In genomic region chrX:115563633-115564182, GRCh38 we compare ENCODE assay signal across 13 cellular contexts. TPM values are rescaled to one million over a fixed set of nuclear protein-coding genes. Genes with fewer than 3 reads are reported as not detected.
DNase-seq lines count a peak whose midpoint lies in the region; ATAC-seq and TF ChIP-seq lines count a peak whose summit lies in the region.
"Had no signal": no experiment of that assay in that cellular context is flagged by ENCODE, and none has a peak within 500 bp of the region (broad histone marks: within the 10 kb centered on the region; RNA-seq: fewer than 3 reads in every experiment).

No MANE protein-coding gene starts in this region.

- H3K27me3 ChIP-seq in GM23248 (replicated peaks; ENCODE audit: insufficient read depth) (no peaks in the 10 kb centered on the region), OCI-LY3 (ENCODE audit: low read depth, low read length) (no peaks in the 10 kb centered on the region), psoas muscle (ENCODE audit: insufficient read depth in 3 of 3, low read length in 2 of 3) (peaks cover 0 to 79% (median 0%) of the 10 kb centered on the region in 3 donors)
- no peaks in the 10 kb centered on the region for H3K27me3 ChIP-seq in CD8-positive, alpha-beta T cell (ENCODE audit: insufficient read depth, low read length)

- H3K9ac ChIP-seq in GM23248 (peak overlapping the region; percentile 93), OCI-LY3 (ENCODE audit: low read length) (no peak overlapping the region)

- TF ChIP-seq CTCF in OCI-LY3 (IDR thresholded peaks at IDR 0.05; ENCODE audit: low read depth, low read length) (peak; percentile 30), fibroblast of pulmonary artery (IDR thresholded peaks at IDR 0.05; ENCODE audit: low read length, missing control alignments) (no peak), psoas muscle (IDR thresholded peaks at IDR 0.05) (no peak)
- TF ChIP-seq CTCF in CD8-positive, alpha-beta T cell (IDR thresholded peaks at IDR 0.05) = no peak

- H3F3A ChIP-seq in GM23248 (ENCODE audit: insufficient read depth) = peaks cover 19% of the 10 kb centered on the region

- peak overlapping the region; percentile 85 for H3K4me3 ChIP-seq in GM23248
- H3K4me3 ChIP-seq in OCI-LY3 (ENCODE audit: low read length) = peak overlapping the region; percentile 31; the same call in 1 of the 2 replicates
- peak overlapping the region; percentile 75 for H3K4me3 ChIP-seq in fibroblast of pulmonary artery (replicated peaks; ENCODE audit: low read depth, low read length)
- no peak overlapping the region for H3K4me3 ChIP-seq in psoas muscle
- no peak overlapping the region for H3K4me3 ChIP-seq in CD8-positive, alpha-beta T cell (ENCODE audit: low read depth, low read length)
- H3K4me3 ChIP-seq: lung had no signal

- peak overlapping the region; percentile 92 for H3K4me2 ChIP-seq in GM23248 (ENCODE audit: unreplicated experiment)
- peak overlapping the region; percentile 56 for H3K4me2 ChIP-seq in OCI-LY3 (ENCODE audit: low read length)

- no peaks in the 10 kb centered on the region for H3K9me3 Mint-ChIP-seq in CD8-positive, alpha-beta T cell

- H2AFZ ChIP-seq in GM23248 = no peak overlapping the region
- peak overlapping the region; percentile 70; the same call in 1 of the 2 replicates for H2AFZ ChIP-seq in OCI-LY3 (ENCODE audit: low read depth, low read length)

- H3K27me3 Mint-ChIP-seq in CD8-positive, alpha-beta T cell (ENCODE audit: low read depth) = peaks cover 8% of the 10 kb centered on the region

- CTCF ChIA-PET in CD8-positive, alpha-beta T cell (lab: Charles Lee) = no interaction called here

- no peaks in the 10 kb centered on the region for H3K9me2 ChIP-seq in GM23248 (ENCODE audit: insufficient read depth)

- intact Hi-C loops in psoas muscle (cut with DNase I) = loop anchor here in 1 of 2 donors (5.0 kb wide), 3 partner anchors 39 to 231 kb away; no protein-coding TSS in a partner anchor
- intact Hi-C loops in CD8-positive, alpha-beta T cell (cut with DNase I, micrococcal nuclease) = no loop called here

- no peak overlapping the region for H3K4me3 Mint-ChIP-seq in CD8-positive, alpha-beta T cell

- no peaks in the 10 kb centered on the region for H4K20me1 ChIP-seq in GM23248 (ENCODE audit: insufficient read depth)
- no peaks in the 10 kb centered on the region for H4K20me1 ChIP-seq in OCI-LY3 (ENCODE audit: insufficient read depth, low read length)

- no peak for ATAC-seq in psoas muscle
- ATAC-seq in CD8-positive, alpha-beta T cell = no peak

- no peaks in the 10 kb centered on the region for H3K36me3 Mint-ChIP-seq in CD8-positive, alpha-beta T cell

- H3K27ac Mint-ChIP-seq in CD8-positive, alpha-beta T cell = no peak overlapping the region

- H3K36me3 ChIP-seq in GM23248 (ENCODE audit: low read depth) (no peaks in the 10 kb centered on the region), OCI-LY3 (replicated peaks; ENCODE audit: low read depth, low read length) (no peaks in the 10 kb centered on the region), psoas muscle (ENCODE audit: insufficient read depth in 1 of 2, low read depth in 1 of 2) (no peaks in the 10 kb centered on the region)
- H3K36me3 ChIP-seq in CD8-positive, alpha-beta T cell (ENCODE audit: insufficient read depth, low read length) = no peaks in the 10 kb centered on the region

- peaks cover 73% of the 10 kb centered on the region for H3K79me2 ChIP-seq in GM23248 (ENCODE audit: insufficient read depth)
- H3K79me2 ChIP-seq in OCI-LY3 (ENCODE audit: low read length) = no peaks in the 10 kb centered on the region

- POLR2A ChIA-PET in CD8-positive, alpha-beta T cell (lab: Charles Lee) = no interaction called here

- no peaks in the 10 kb centered on the region for H3K9me3 ChIP-seq in GM23248 (ENCODE audit: low read depth)
- no peaks in the 10 kb centered on the region for H3K9me3 ChIP-seq in OCI-LY3 (ENCODE audit: insufficient read depth, low read length)
- H3K9me3 ChIP-seq in psoas muscle = peaks cover 3% of the 10 kb centered on the region
- H3K9me3 ChIP-seq in CD8-positive, alpha-beta T cell (ENCODE audit: low read length) = no peaks in the 10 kb centered on the region

- H3K4me1 ChIP-seq in GM23248 (ENCODE audit: insufficient read depth) (peaks cover 28% of the 10 kb centered on the region), OCI-LY3 (ENCODE audit: low read length) (peaks cover 10% of the 10 kb centered on the region), psoas muscle (no peaks in the 10 kb centered on the region)
- no peaks in the 10 kb centered on the region for H3K4me1 ChIP-seq in CD8-positive, alpha-beta T cell (ENCODE audit: insufficient read depth, low read length)

- H3K27ac ChIP-seq in GM23248 (peak overlapping the region; percentile 88), OCI-LY3 (ENCODE audit: low read length) (no peak overlapping the region), psoas muscle (peak overlapping the region; percentile 21)
- H3K27ac ChIP-seq in CD8-positive, alpha-beta T cell (ENCODE audit: low read depth, low read length) = no peak overlapping the region
- H3K27ac ChIP-seq: RWPE1 had no signal

- DNase-seq in GM23248 (peak; percentile 24), fibroblast of pulmonary artery (ENCODE audit: low read depth) (peak; percentile 24), psoas muscle (no peak), cortex of kidney (lab: John Stamatoyannopoulos, UW) (no peak), RKO (ENCODE audit: low spot score) (no peak)
- no peak for DNase-seq in CD8-positive, alpha-beta T cell
- no peak for DNase-seq in activated CD4-positive, alpha-beta T cell treated with anti-CD3 and anti-CD28 coated beads for 48 hours
- DNase-seq: activated naive CD4-positive, alpha-beta T cell treated with Interleukin-2 at 50 U/mL for 16 hours; HCEC 1CT; NCI-H1694 had no signal

- H3K4me1 Mint-ChIP-seq in CD8-positive, alpha-beta T cell (ENCODE audit: low read depth) = no peaks in the 10 kb centered on the region

- in situ Hi-C loops in GM23248 (cut with MboI) = loop anchor here (10.0 kb wide), 1 partner anchor 229 kb away; no protein-coding TSS in a partner anchor

- WGBS in GM23248 (ENCODE audit: low coverage in 1 of 2, low lambda C conversion rate in 2 of 2, missing lambda C conversion rate in 2 of 2), 2 experiments = 32 to 33% methylated on average over 4 of the region's 4 CpGs
- WGBS in psoas muscle, 3 donors = 49 to 55% (median 54%) methylated on average over 4 of the region's 4 CpGs

RNA-seq across cellular contexts. Expression of gene PLS3, which starts 2.7 kb away (rescaled TPM):
- total RNA-seq in GM23248 (2014; rRNA removed; shearing (Covaris generic)) = 118 and 136 TPM in 2 replicates
- polyA plus RNA-seq in GM23248 (2016; fragmentation: Nextera tagmentation; extraction: Ambion mirVana) = 137 and 139 TPM in 2 replicates
- 10 to 100 TPM; 14.4 to 31.3 (median 21.6) TPM for total RNA-seq in psoas muscle
- 10 to 100 TPM; 12.9 to 25.4 (median 20.0) TPM for polyA plus RNA-seq in psoas muscle
- not detected for total RNA-seq in CD8-positive, alpha-beta T cell

Comparison
In these comparisons a context has a peak if more than half of its experiments do, and no peak if none do; other contexts are left out.
1. DNase-seq: peak in GM23248 (single experiment) and fibroblast of pulmonary artery (single experiment); none in psoas muscle (0 of 2), cortex of kidney (single experiment), CD8-positive, alpha-beta T cell (0 of 7), activated CD4-positive, alpha-beta T cell treated with anti-CD3 and anti-CD28 coated beads for 48 hours (single experiment) and RKO (single experiment).
2. H3K27ac ChIP-seq: peak in GM23248 (single experiment) and psoas muscle (single experiment); none in OCI-LY3 (single experiment) and CD8-positive, alpha-beta T cell (single experiment).
3. H3K4me3 ChIP-seq: peak in GM23248 (single experiment), OCI-LY3 (single experiment) and fibroblast of pulmonary artery (single experiment); none in psoas muscle (single experiment) and CD8-positive, alpha-beta T cell (single experiment).
4. RNA of gene PLS3, which starts 2.7 kb away (total RNA-seq): 118 to 136 TPM in GM23248 and 14.4 to 31.3 TPM in psoas muscle; not detected in CD8-positive, alpha-beta T cell; every median in the first group is over 10 times any median in the second.